ENCODE assay signal across 24 cellular contexts in genomic region chr19:47521473-47522180, GRCh38. TPM values are rescaled to one million over a fixed set of nuclear protein-coding genes. Genes with fewer than 3 reads are reported as not detected.
DNase-seq lines count a peak whose midpoint lies in the region; ATAC-seq, FAIRE-seq and TF ChIP-seq lines count a peak whose summit lies in the region.
"Had no signal": no experiment of that assay in that cellular context is flagged by ENCODE, and none has a peak within 500 bp of the region (broad histone marks: within the 10 kb centered on the region; RNA-seq: fewer than 3 reads in every experiment).

No MANE protein-coding gene starts in this region.

- H4K8ac ChIP-seq in H1 (ENCODE audit: extremely low read depth, insufficient read depth, low read length), result peak overlapping the region; percentile 82

- H3K27ac ChIP-seq in H1 (ENCODE audit: low read depth, low read length), result no peak overlapping the region

- no peak overlapping the region for H3K23ac ChIP-seq in H1 (ENCODE audit: insufficient read length)

- no peaks in the 10 kb centered on the region for H4K20me1 ChIP-seq in H1 (replicated peaks in 1 of 2; ENCODE audit: control insufficient read depth in 1 of 2, insufficient read depth in 2 of 2, low read length in 2 of 2)

- no peak; a peak in 1 of 4 replicates for TF ChIP-seq CTCF in H1 (IDR thresholded peaks at IDR 0.05; ENCODE audit: control extremely low read depth in 1 of 3, insufficient read depth in 1 of 3, low read depth in 1 of 3, low read length in 3 of 3)

- no peak overlapping the region for H2BK15ac ChIP-seq in H1 (ENCODE audit: low read length)

- no peak overlapping the region for H2AK5ac ChIP-seq in H1 (ENCODE audit: low read depth, low read length)

- no peak overlapping the region for H2BK120ac ChIP-seq in H1 (replicated peaks; ENCODE audit: low read depth, low read length)

- no peak for ATAC-seq in stimulated activated naive CD8-positive, alpha-beta T cell treated with anti-CD3 and anti-CD28 coated beads, Interleukin-15, amount 100 ng/mL, for 72 hours
- no peak for ATAC-seq in stimulated activated naive CD8-positive, alpha-beta T cell treated with anti-CD3 and anti-CD28 coated beads, Interleukin-15, Interleukin-2, amounts not matched to agents 100 U/mL and 50 U/mL, for 24 hours
- no peak for ATAC-seq in naive thymus-derived CD8-positive, alpha-beta T cell
- no peak for ATAC-seq in HG03460 (IDR thresholded peaks at IDR 0.05; ENCODE audit: unreplicated experiment)

- CTCF ChIA-PET in H1 (lab: Charles Lee; ENCODE audit: partially characterized antibody), result interaction anchor here (0.9 to 4.5 kb wide), 20 partner anchors 11 to 186 kb away, joined by 3 to 37 read pairs (median 3); partner anchors contain the start of gene KPTN

- TF ChIP-seq POLR2A in H1 (IDR thresholded peaks at IDR 0.05; ENCODE audit: control extremely low read depth in 1 of 2, low read depth in 2 of 2, low read length in 2 of 2), result no peak

- no peak overlapping the region for H2BK12ac ChIP-seq in H1 (ENCODE audit: low read depth, low read length)

- no peaks in the 10 kb centered on the region for H3K9me3 ChIP-seq in H1 (ENCODE audit: insufficient read depth in 2 of 2, low read depth in 1 of 2, low read length in 1 of 2)
- H3K9me3 ChIP-seq: HAP-1 had no signal

- H2AFZ ChIP-seq in H1 (ENCODE audit: low read length), result peak overlapping the region; percentile 54; the same call in 1 of the 2 replicates

- no peaks in the 10 kb centered on the region for H3K36me3 Mint-ChIP-seq in naive thymus-derived CD8-positive, alpha-beta T cell
- H3K36me3 Mint-ChIP-seq: activated CD4-positive, alpha-beta memory T cell treated with anti-CD3 and anti-CD28 coated beads for 36 hours; activated naive CD4-positive, alpha-beta T cell treated with anti-CD3 and anti-CD28 coated beads, Interleukin-2, amount 10 ng/mL, durations not matched to agents 7 days and 5 days; immature natural killer cell had no signal

- 0 out of 2 replicates have a peak, but pooled peaks cover 2% of the 10 kb centered on the region for H3K23me2 ChIP-seq in H1 (ENCODE audit: low read depth, low read length)

- no peak overlapping the region for H3K18ac ChIP-seq in H1 (ENCODE audit: extremely low read depth, low read length)

- peaks cover 25% of the 10 kb centered on the region for H3K27me3 Mint-ChIP-seq in stimulated activated naive CD8-positive, alpha-beta T cell treated with anti-CD3 and anti-CD28 coated beads, Interleukin-15, amount 100 ng/mL, for 72 hours
- peaks cover 0 to 18% (median 0%) of the 10 kb centered on the region in 5 donors for H3K27me3 Mint-ChIP-seq in naive thymus-derived CD8-positive, alpha-beta T cell

- H3K14ac ChIP-seq in H1 (ENCODE audit: insufficient read length), result no peak overlapping the region

- H2BK5ac ChIP-seq in H1 (ENCODE audit: low read depth, low read length), result no peak overlapping the region

- H3K27me3 ChIP-seq in H1 (replicated peaks in 1 of 4; ENCODE audit: control insufficient read depth in 3 of 4, extremely low read depth in 1 of 4, insufficient read depth in 3 of 4, low read length in 3 of 4), result no peaks in the 10 kb centered on the region

- H3K9me3 Mint-ChIP-seq in stimulated activated naive CD8-positive, alpha-beta T cell treated with anti-CD3 and anti-CD28 coated beads, Interleukin-15, amount 100 ng/mL, for 72 hours, result no peaks in the 10 kb centered on the region
- H3K9me3 Mint-ChIP-seq in naive thymus-derived CD8-positive, alpha-beta T cell, result no peaks in the 10 kb centered on the region
- H3K9me3 Mint-ChIP-seq: activated CD4-positive, alpha-beta memory T cell treated with anti-CD3 and anti-CD28 coated beads for 36 hours; activated naive CD4-positive, alpha-beta T cell treated with anti-CD3 and anti-CD28 coated beads, Interleukin-2, amount 10 ng/mL, durations not matched to agents 7 days and 5 days; immature natural killer cell had no signal

- 0 out of 2 replicates have a peak, but pooled peaks cover 2% of the 10 kb centered on the region for H3K79me1 ChIP-seq in H1 (ENCODE audit: low read depth, low read length)

- FAIRE-seq in H1 (lab: Jason Lieb, UNC), result no peak
- FAIRE-seq: small intestine had no signal

- peaks cover 0 to 5% (median 2%) of the 10 kb centered on the region in 4 experiments; a peak in 4 of 7 replicates for H3K4me1 ChIP-seq in H1 (replicated peaks in 1 of 4; ENCODE audit: control insufficient read depth in 3 of 4, insufficient read depth in 4 of 4, low read length in 3 of 4)

- no peak overlapping the region for H4K91ac ChIP-seq in H1 (replicated peaks; ENCODE audit: insufficient read length, low read length)

- H3K4me1 Mint-ChIP-seq in stimulated activated naive CD8-positive, alpha-beta T cell treated with anti-CD3 and anti-CD28 coated beads, Interleukin-15, amount 100 ng/mL, for 72 hours, result peaks cover 53% of the 10 kb centered on the region
- H3K4me1 Mint-ChIP-seq in naive thymus-derived CD8-positive, alpha-beta T cell, result peaks cover 29 to 54% (median 52%) of the 10 kb centered on the region in 4 donors

- H2BK20ac ChIP-seq in H1 (ENCODE audit: low read length), result no peak overlapping the region

- no peaks in the 10 kb centered on the region for H3K79me2 ChIP-seq in H1 (ENCODE audit: control insufficient read depth in 1 of 2, insufficient read depth in 2 of 2, low read length in 2 of 2)

- H3K36me3 ChIP-seq in H1 (ENCODE audit: control insufficient read depth in 2 of 4, insufficient read depth in 4 of 4, low read length in 3 of 4), result 0 out of 8 replicates have a peak, but pooled peaks cover 0 to 2% (median 0%) of the 10 kb centered on the region in 4 experiments
- H3K36me3 ChIP-seq: HAP-1 had no signal

- H3K4me3 Mint-ChIP-seq in stimulated activated naive CD8-positive, alpha-beta T cell treated with anti-CD3 and anti-CD28 coated beads, Interleukin-15, amount 100 ng/mL, for 72 hours, result no peak overlapping the region
- peak overlapping the region in 8 of 10 donors; percentile 32 to 79 (median 53) for H3K4me3 Mint-ChIP-seq in naive thymus-derived CD8-positive, alpha-beta T cell
- H3K4me3 Mint-ChIP-seq: activated CD4-positive, alpha-beta memory T cell treated with anti-CD3 and anti-CD28 coated beads for 36 hours; activated naive CD4-positive, alpha-beta T cell treated with anti-CD3 and anti-CD28 coated beads, Interleukin-2, amount 10 ng/mL, durations not matched to agents 7 days and 5 days had no signal

- no peak for DNase-seq in stimulated activated naive CD8-positive, alpha-beta T cell treated with anti-CD3 and anti-CD28 coated beads, Interleukin-15, amount 100 ng/mL, for 72 hours
- no peak for DNase-seq in stimulated activated naive CD8-positive, alpha-beta T cell treated with anti-CD3 and anti-CD28 coated beads, Interleukin-15, Interleukin-2, amounts not matched to agents 100 U/mL and 50 U/mL, for 24 hours
- no peak for DNase-seq in H1 (ENCODE audit: low read depth in 1 of 2, low spot score in 2 of 2)
- peak in 1 of 10 donors; percentile 13 for DNase-seq in naive thymus-derived CD8-positive, alpha-beta T cell
- DNase-seq in SK-N-DZ (ENCODE audit: low spot score), result no peak
- DNase-seq in cortex of kidney (lab: John Stamatoyannopoulos, UW), result no peak
- DNase-seq in stimulated activated naive CD4-positive, alpha-beta T cell treated with Interleukin-2 at 50 U/mL for 16 hours (lab: John Stamatoyannopoulos, UW), result no peak
- DNase-seq: activated CD4-positive, alpha-beta memory T cell treated with anti-CD3 and anti-CD28 coated beads for 36 hours; activated naive CD4-positive, alpha-beta T cell treated with anti-CD3 and anti-CD28 coated beads, Interleukin-2, amount 10 ng/mL, durations not matched to agents 7 days and 5 days; activated T-cell treated with anti-CD3 and anti-CD28 coated beads, Interleukin-2, amount 50 U/mL, for 1 hour; immature natural killer cell; NCI-H187 treated with DMSO at 0.1 percent for 48 hours; NCI-H446; NK-92 treated with Interleukin-12 subunit alpha and Interleukin-12 subunit beta, amount 100 ng/mL, for 24 hours; stimulated activated CD4-positive, alpha-beta T cell treated with anti-CD3 and anti-CD28 coated beads, Interleukin-4, amount 100 ng/mL, for 1 hour; substantia nigra had no signal

- H3K4ac ChIP-seq in H1 (replicated peaks; ENCODE audit: insufficient read length, low read depth, low read length), result no peak overlapping the region

- no peak overlapping the region; a peak in 1 of 7 replicates for H3K9ac ChIP-seq in H1 (replicated peaks in 1 of 4; ENCODE audit: extremely low read depth in 1 of 4, low read depth in 3 of 4, low read length in 3 of 4)

- peak overlapping the region; percentile 49 to 83 for H3K27ac Mint-ChIP-seq in stimulated activated naive CD8-positive, alpha-beta T cell treated with anti-CD3 and anti-CD28 coated beads, Interleukin-15, amount 100 ng/mL, for 72 hours
- peak overlapping the region in 6 of 10 donors; percentile 2 to 88 (median 48) for H3K27ac Mint-ChIP-seq in naive thymus-derived CD8-positive, alpha-beta T cell
- H3K27ac Mint-ChIP-seq: activated CD4-positive, alpha-beta memory T cell treated with anti-CD3 and anti-CD28 coated beads for 36 hours; activated naive CD4-positive, alpha-beta T cell treated with anti-CD3 and anti-CD28 coated beads, Interleukin-2, amount 10 ng/mL, durations not matched to agents 7 days and 5 days had no signal

- TF ChIP-seq RAD21 in H1 (IDR thresholded peaks at IDR 0.05 in 1 of 2, conservative IDR thresholded peaks at IDR 0.05 in 1 of 2; ENCODE audit: low read depth in 2 of 2, low read length in 2 of 2), result no peak

- 85% methylated on average over 19 of the region's 20 CpGs; no CpG with 5 or more reads in 1 of the 2 experiments for WGBS in H1 (ENCODE audit: extremely low coverage in 1 of 2, insufficient coverage in 1 of 2, insufficient read length in 1 of 2, insufficient replicate concordance in 2 of 2, low coverage in 1 of 2, low lambda C conversion rate in 2 of 2, missing lambda C conversion rate in 1 of 2), 2 experiments

- POLR2A ChIA-PET in H1 (lab: Charles Lee; ENCODE audit: partially characterized antibody), result interaction anchor here (1.0 to 1.4 kb wide), 4 partner anchors 11 to 74 kb away, joined by 3 to 4 read pairs (median 3); no protein-coding TSS in a partner anchor
- POLR2A ChIA-PET in naive thymus-derived CD8-positive, alpha-beta T cell (lab: Charles Lee), result interaction anchor here (0.7 to 1.9 kb wide), 4 partner anchors 23 to 86 kb away, joined by 3 to 7 read pairs (median 5); no protein-coding TSS in a partner anchor

- no peak for TF ChIP-seq EP300 in H1 (IDR thresholded peaks at IDR 0.05; ENCODE audit: borderline replicate concordance in 1 of 2, low read depth in 2 of 2, low read length in 2 of 2)

- H3K56ac ChIP-seq in H1 (replicated peaks; ENCODE audit: insufficient read length, low read depth, low read length), result no peak overlapping the region

- no peak overlapping the region for H3K4me2 ChIP-seq in H1 (ENCODE audit: insufficient read depth in 1 of 2, low read depth in 2 of 2, low read length in 2 of 2)

- H4K5ac ChIP-seq in H1 (ENCODE audit: insufficient read length, low read depth, low read length), result no peak overlapping the region

- no peak overlapping the region for H3K4me3 ChIP-seq in H1 (ENCODE audit: extremely low read depth in 1 of 4, insufficient read depth in 2 of 4, low read depth in 3 of 4, low read length in 4 of 4)
- H3K4me3 ChIP-seq: HAP-1, lung had no signal

RNA-seq across cellular contexts. Expression of gene NAPA, which starts 6.8 kb away (rescaled TPM):
- 58.3 and 58.5 TPM in 2 replicates for total RNA-seq in H1 (2021; fragmentation: NEBNext Ultra II Directional; extraction: Animal tissue kit (Norgen Biotek cat#: 25700))
- 78.2 and 101 TPM in 2 replicates for polyA plus RNA-seq in H1 (2011; rRNA removed)
- polyA plus RNA-seq in H1 (2011; cell fraction: cytosol; rRNA removed), result 70.6 TPM
- polyA plus RNA-seq in H1 (2011; cell fraction: nucleus; rRNA removed), result 77.1 TPM
- polyA plus RNA-seq in H1 (2012, experiment 1 of 2), result 53.3 to 67.3 TPM (median 65.3 TPM) in 4 replicates
- polyA plus RNA-seq in H1 (2012, experiment 2 of 2), result 95.9 TPM
- polyA plus RNA-seq in H1 (2013, experiment 1 of 2), result 52.3 TPM
- polyA plus RNA-seq in H1 (2013, experiment 2 of 2), result 52.2 TPM
- 106 and 112 TPM in 2 replicates for polyA minus RNA-seq in H1 (2011; rRNA and poly(A)+ RNA removed)
- 84.4 TPM for polyA minus RNA-seq in H1 (2011; cell fraction: cytosol; rRNA and poly(A)+ RNA removed)
- 38.2 TPM for polyA minus RNA-seq in H1 (2011; cell fraction: nucleus; rRNA and poly(A)+ RNA removed)
- 10 to 100 TPM; 85.3 to 92.3 TPM for total RNA-seq in naive thymus-derived CD8-positive, alpha-beta T cell
- polyA plus RNA-seq in naive thymus-derived CD8-positive, alpha-beta T cell, result 100 to 1,000 TPM in 1 of 3 donors, 10 to 100 TPM in 2; 88.7 to 116 (median 89.6) TPM
- 37.1 and 51.7 TPM in 2 replicates for polyA plus RNA-seq in SK-N-DZ (2014; cell fraction: cytosol; rRNA removed)
- 36.0 and 54.8 TPM in 2 replicates for polyA plus RNA-seq in SK-N-DZ (2014; cell fraction: nucleus; rRNA removed)

RNA-seq across cellular contexts. Expression of gene KPTN, which starts 37.6 kb away (rescaled TPM):
- 23.6 and 28.0 TPM in 2 replicates for total RNA-seq in H1 (2021; fragmentation: NEBNext Ultra II Directional; extraction: Animal tissue kit (Norgen Biotek cat#: 25700))
- polyA plus RNA-seq in H1 (2011; rRNA removed), result 31.3 and 45.2 TPM in 2 replicates
- polyA plus RNA-seq in H1 (2011; cell fraction: cytosol; rRNA removed), result 29.4 TPM
- 57.8 TPM for polyA plus RNA-seq in H1 (2011; cell fraction: nucleus; rRNA removed)
- polyA plus RNA-seq in H1 (2012, experiment 1 of 2), result 22.6 to 33.3 TPM (median 31.1 TPM) in 4 replicates
- 27.0 TPM for polyA plus RNA-seq in H1 (2012, experiment 2 of 2)
- polyA plus RNA-seq in H1 (2013, experiment 1 of 2), result 24.6 TPM
- 23.7 TPM for polyA plus RNA-seq in H1 (2013, experiment 2 of 2)
- 14.6 and 16.5 TPM in 2 replicates for polyA minus RNA-seq in H1 (2011; rRNA and poly(A)+ RNA removed)
- polyA minus RNA-seq in H1 (2011; cell fraction: cytosol; rRNA and poly(A)+ RNA removed), result 6.9 TPM
- 9.3 TPM for polyA minus RNA-seq in H1 (2011; cell fraction: nucleus; rRNA and poly(A)+ RNA removed)
- total RNA-seq in naive thymus-derived CD8-positive, alpha-beta T cell, result 1 to 10 TPM; 5.4 to 7.1 TPM
- polyA plus RNA-seq in naive thymus-derived CD8-positive, alpha-beta T cell, result 1 to 10 TPM; 5.8 to 8.0 (median 7.6) TPM
- 7.1 and 8.8 TPM in 2 replicates for polyA plus RNA-seq in SK-N-DZ (2014; cell fraction: cytosol; rRNA removed)
- polyA plus RNA-seq in SK-N-DZ (2014; cell fraction: nucleus; rRNA removed), result 34.9 and 43.2 TPM in 2 replicates

RNA-seq across cellular contexts. Expression of gene SLC8A2, which starts 49.9 kb away (rescaled TPM):
- total RNA-seq in H1 (2021; fragmentation: NEBNext Ultra II Directional; extraction: Animal tissue kit (Norgen Biotek cat#: 25700)), result 7.3 and 8.3 TPM in 2 replicates
- polyA plus RNA-seq in H1 (2011; rRNA removed), result 12.4 and 15.7 TPM in 2 replicates
- 9.3 TPM for polyA plus RNA-seq in H1 (2011; cell fraction: cytosol; rRNA removed)
- polyA plus RNA-seq in H1 (2011; cell fraction: nucleus; rRNA removed), result 16.6 TPM
- polyA plus RNA-seq in H1 (2012, experiment 1 of 2), result 7.1 to 14.9 TPM (median 11.4 TPM) in 4 replicates
- 6.9 TPM for polyA plus RNA-seq in H1 (2012, experiment 2 of 2)
- polyA plus RNA-seq in H1 (2013, experiment 1 of 2), result 6.6 TPM
- polyA plus RNA-seq in H1 (2013, experiment 2 of 2), result 6.1 TPM
- 27.9 and 30.5 TPM in 2 replicates for polyA minus RNA-seq in H1 (2011; rRNA and poly(A)+ RNA removed)
- 12.6 TPM for polyA minus RNA-seq in H1 (2011; cell fraction: cytosol; rRNA and poly(A)+ RNA removed)
- 9.7 TPM for polyA minus RNA-seq in H1 (2011; cell fraction: nucleus; rRNA and poly(A)+ RNA removed)
- total RNA-seq in naive thymus-derived CD8-positive, alpha-beta T cell, result under 1 TPM in 1 of 2 experiments, not detected in 1; 0.42 TPM
- polyA plus RNA-seq in naive thymus-derived CD8-positive, alpha-beta T cell, result under 1 TPM in 2 of 3 donors, not detected in 1; 0.02 to 0.12 TPM
- 0.07 and 0.32 TPM in 2 replicates for polyA plus RNA-seq in SK-N-DZ (2014; cell fraction: cytosol; rRNA removed)
- 0.66 TPM in 1 of 2 replicates, not detected in the other for polyA plus RNA-seq in SK-N-DZ (2014; cell fraction: nucleus; rRNA removed)
- total RNA-seq: myocyte had no signal
- polyA plus RNA-seq: immature natural killer cell had no signal

RNA-seq across cellular contexts. Expression of gene ZNF541, which starts 51.3 kb away (rescaled TPM):
- total RNA-seq in H1 (2021; fragmentation: NEBNext Ultra II Directional; extraction: Animal tissue kit (Norgen Biotek cat#: 25700)), result 0.50 TPM in 1 of 2 replicates, not detected in the other
- 0.05 and 0.11 TPM in 2 replicates for polyA plus RNA-seq in H1 (2011; rRNA removed)
- polyA plus RNA-seq in H1 (2011; cell fraction: cytosol; rRNA removed), result 0.06 TPM
- 0.16 TPM for polyA plus RNA-seq in H1 (2011; cell fraction: nucleus; rRNA removed)
- 0.06 TPM in 1 of 4 replicates, not detected in the others for polyA plus RNA-seq in H1 (2012, experiment 1 of 2)
- polyA plus RNA-seq in H1 (2012, experiment 2 of 2), result 0.04 TPM
- 0.12 TPM for polyA plus RNA-seq in H1 (2013, experiment 1 of 2)
- 0.06 TPM for polyA plus RNA-seq in H1 (2013, experiment 2 of 2)
- not detected in 2 replicates for polyA minus RNA-seq in H1 (2011; rRNA and poly(A)+ RNA removed)
- not detected for polyA minus RNA-seq in H1 (2011; cell fraction: cytosol; rRNA and poly(A)+ RNA removed)
- not detected for polyA minus RNA-seq in H1 (2011; cell fraction: nucleus; rRNA and poly(A)+ RNA removed)
- total RNA-seq in naive thymus-derived CD8-positive, alpha-beta T cell, result under 1 TPM; 0.85 to 0.86 TPM
- polyA plus RNA-seq in naive thymus-derived CD8-positive, alpha-beta T cell, result under 1 TPM in 1 of 3 donors, not detected in 2; 0.27 TPM
- 0.05 TPM in 1 of 2 replicates, not detected in the other for polyA plus RNA-seq in SK-N-DZ (2014; cell fraction: cytosol; rRNA removed)
- not detected in 2 replicates for polyA plus RNA-seq in SK-N-DZ (2014; cell fraction: nucleus; rRNA removed)
- total RNA-seq: chondrocyte, RPMI7951 had no signal
- polyA plus RNA-seq: AG04450, immature natural killer cell had no signal

Comparison
In these comparisons a context has a peak if more than half of its experiments do, and no peak if none do; other contexts are left out.
1. H3K4me3 Mint-ChIP-seq: peak in naive thymus-derived CD8-positive, alpha-beta T cell (8 of 10); none in stimulated activated naive CD8-positive, alpha-beta T cell treated with anti-CD3 and anti-CD28 coated beads, Interleukin-15, amount 100 ng/mL, for 72 hours (0 of 2).